10 cellular contexts compared by ENCODE assay signal in genomic region chr5:40224421-40224820, GRCh38.
A peak's percentile ranks its signal among the peaks of the same experiment; 100 is the strongest.
DNase-seq lines count a peak whose midpoint lies in the region; ATAC-seq, FAIRE-seq and TF ChIP-seq lines count a peak whose summit lies in the region.
"Had no signal": no experiment of that assay in that cellular context is flagged by ENCODE, and none has a peak within 500 bp of the region (broad histone marks: within the 10 kb centered on the region; RNA-seq: fewer than 3 reads in every experiment).

No MANE protein-coding gene starts in this region.

- H3K27me3 ChIP-seq in AG04450 (ENCODE audit: control insufficient read depth, insufficient read depth, low read length) (no peaks in the 10 kb centered on the region), GM12878 (replicated peaks in 1 of 2; ENCODE audit: control insufficient read depth in 2 of 2, insufficient read depth in 2 of 2, low read length in 1 of 2) (no peaks in the 10 kb centered on the region), gastroesophageal sphincter (no peaks in the 10 kb centered on the region), BE2C (no peaks in the 10 kb centered on the region)
- no peaks in the 10 kb centered on the region for H3K27me3 ChIP-seq in naive thymus-derived CD4-positive, alpha-beta T cell (ENCODE audit: control insufficient read depth in 2 of 2, insufficient read depth in 2 of 2, low read length in 2 of 2)
- H3K27me3 ChIP-seq: esophagus muscularis mucosa had no signal

- H3K79me2 ChIP-seq in GM12878 (ENCODE audit: control insufficient read depth, insufficient read depth, low read length): no peaks in the 10 kb centered on the region

- H2AFZ ChIP-seq in GM12878 (ENCODE audit: control insufficient read depth, low read depth, low read length): no peak overlapping the region

- peaks cover 0 to 5% (median 0%) of the 10 kb centered on the region in 5 donors for H3K27me3 Mint-ChIP-seq in naive thymus-derived CD4-positive, alpha-beta T cell

- H3K9me3 ChIP-seq in AG04450 (ENCODE audit: control insufficient read depth, insufficient read depth, low read length) (no peaks in the 10 kb centered on the region), GM12878 (replicated peaks; ENCODE audit: control insufficient read depth, insufficient read depth, low read length) (no peaks in the 10 kb centered on the region), gastroesophageal sphincter (no peaks in the 10 kb centered on the region), BE2C (no peaks in the 10 kb centered on the region; the same call in 1 of the 2 replicates)
- no peaks in the 10 kb centered on the region for H3K9me3 ChIP-seq in naive thymus-derived CD4-positive, alpha-beta T cell (ENCODE audit: control insufficient read depth in 2 of 3, low read length in 3 of 3)
- H3K9me3 ChIP-seq: esophagus muscularis mucosa had no signal

- H3K27ac ChIP-seq in AG04450 (ENCODE audit: low read depth, low read length): peak overlapping the region; percentile 47
- H3K27ac ChIP-seq in GM12878 (ENCODE audit: control insufficient read depth, insufficient read depth): no peak overlapping the region; the same call in 1 of the 2 replicates
- no peak overlapping the region for H3K27ac ChIP-seq in naive thymus-derived CD4-positive, alpha-beta T cell (ENCODE audit: low read depth, low read length)
- no peak overlapping the region for H3K27ac ChIP-seq in gastroesophageal sphincter
- H3K27ac ChIP-seq: esophagus muscularis mucosa had no signal

- H3K4me1 ChIP-seq in GM12878 (ENCODE audit: control insufficient read depth, insufficient read depth, low read length) (peaks cover 5% of the 10 kb centered on the region; the same call in 1 of the 2 replicates), gastroesophageal sphincter (no peaks in the 10 kb centered on the region), BE2C (no peaks in the 10 kb centered on the region)
- peaks cover 0 to 4% of the 10 kb centered on the region in 2 donors for H3K4me1 ChIP-seq in naive thymus-derived CD4-positive, alpha-beta T cell (ENCODE audit: control insufficient read depth in 2 of 2, insufficient read depth in 2 of 2, low read length in 2 of 2)
- H3K4me1 ChIP-seq: esophagus muscularis mucosa had no signal

- peak; percentile 41 for FAIRE-seq in GM12878 (lab: Jason Lieb, UNC)

- H3K4me2 ChIP-seq in GM12878 (ENCODE audit: control insufficient read depth, insufficient read depth): peak overlapping the region; percentile 46

- ATAC-seq in GM19395 (IDR thresholded peaks at IDR 0.05; ENCODE audit: unreplicated experiment): peak; percentile 22
- ATAC-seq in HG03378 (IDR thresholded peaks at IDR 0.05; ENCODE audit: unreplicated experiment): peak; percentile 20
- peak; percentile 23 for ATAC-seq in GM12878
- no peak for ATAC-seq in naive thymus-derived CD4-positive, alpha-beta T cell
- no peak for ATAC-seq in gastroesophageal sphincter

- DNase-seq in AG04450 (ENCODE audit: low read depth, low spot score): no peak
- no peak for DNase-seq in GM12878 (ENCODE audit: low read depth, low spot score)
- DNase-seq in SW 1271 (lab: John Stamatoyannopoulos, UW): no peak
- DNase-seq in naive thymus-derived CD4-positive, alpha-beta T cell: no peak
- DNase-seq in BE2C: no peak
- DNase-seq: KBM-7 had no signal

- POLR2A ChIA-PET in AG04450 (lab: Yijun Ruan, JAX): no interaction called here
- POLR2A ChIA-PET in GM12878 (lab: Charles Lee): no interaction called here
- POLR2A ChIA-PET in naive thymus-derived CD4-positive, alpha-beta T cell (lab: Charles Lee): no interaction called here

- H4K20me1 ChIP-seq in GM12878 (ENCODE audit: control insufficient read depth, insufficient read depth): no peaks in the 10 kb centered on the region

- H3K4me3 ChIP-seq in AG04450 (ENCODE audit: low read depth, low read length) (no peak overlapping the region), GM12878 (no peak overlapping the region), gastroesophageal sphincter (no peak overlapping the region), BE2C (ENCODE audit: low read depth, low read length) (no peak overlapping the region)
- H3K4me3 ChIP-seq in naive thymus-derived CD4-positive, alpha-beta T cell (ENCODE audit: low read length): no peak overlapping the region
- H3K4me3 ChIP-seq: esophagus muscularis mucosa had no signal

- BruUV-seq in GM12878 (replicated peaks; lab: Mats Ljungman, UMichigan): no TSS peak

- CTCF ChIA-PET in AG04450 (lab: Charles Lee): no interaction called here
- CTCF ChIA-PET in GM12878 (lab: Yijun Ruan, JAX): no interaction called here
- CTCF ChIA-PET in naive thymus-derived CD4-positive, alpha-beta T cell (lab: Charles Lee): no interaction called here

- intact Hi-C loops in GM12878 (cut with micrococcal nuclease; ENCODE audit: unreplicated experiment): loop anchor here (2.0 to 5.0 kb wide), 2 partner anchors 263 to 460 kb away; no protein-coding TSS in a partner anchor
- intact Hi-C loops in naive thymus-derived CD4-positive, alpha-beta T cell (cut with micrococcal nuclease): loop anchor here in 1 of 2 donors (1.0 to 5.0 kb wide), 5 partner anchors 33 to 454 kb away; partner anchors contain the start of gene PTGER4

- peaks cover 0 to 36% (median 6%) of the 10 kb centered on the region in 7 donors for H3K4me1 Mint-ChIP-seq in naive thymus-derived CD4-positive, alpha-beta T cell

- peaks cover 0 to 17% (median 0%) of the 10 kb centered on the region in 5 donors for H3K36me3 Mint-ChIP-seq in naive thymus-derived CD4-positive, alpha-beta T cell

- peaks cover 0 to 11% (median 0%) of the 10 kb centered on the region in 11 donors for H3K9me3 Mint-ChIP-seq in naive thymus-derived CD4-positive, alpha-beta T cell

- H3K4me3 Mint-ChIP-seq in naive thymus-derived CD4-positive, alpha-beta T cell: peak overlapping the region in 1 of 10 donors; percentile 70

- SMC1A ChIA-PET in GM12878 (lab: Charles Lee; ENCODE audit: uncharacterized antibody, unreplicated experiment): interaction anchor here (1.1 kb wide), 1 partner anchor 461 kb away, joined by 3 read pairs; no protein-coding TSS in a partner anchor

- TF ChIP-seq POLR2A in GM12878 (IDR thresholded peaks at IDR 0.05; ENCODE audit: low read depth, low read length) (no peak), gastroesophageal sphincter (IDR thresholded peaks at IDR 0.05) (no peak)

- WGBS in GM12878 (ENCODE audit: insufficient coverage, insufficient replicate concordance, low lambda C conversion rate, missing lambda C conversion rate): 0% methylated on average over 2 of the region's 2 CpGs
- 54 to 69% methylated on average over 2 of the region's 2 CpGs for WGBS in gastroesophageal sphincter (ENCODE audit: low coverage in 1 of 2), 2 donors

- TF ChIP-seq RAD21 in GM12878 (IDR thresholded peaks at IDR 0.05; ENCODE audit: insufficient read depth, low read depth, low read length): no peak

- RAD21 ChIA-PET in GM12878 (lab: Charles Lee; ENCODE audit: unreplicated experiment): interaction anchor here (2.0 kb wide), 1 partner anchor 462 kb away, joined by 4 read pairs; no protein-coding TSS in a partner anchor

- H3K36me3 ChIP-seq in GM12878 (ENCODE audit: control insufficient read depth in 2 of 2, insufficient read depth in 2 of 2, low read length in 1 of 2): no peaks in the 10 kb centered on the region
- no peaks in the 10 kb centered on the region for H3K36me3 ChIP-seq in naive thymus-derived CD4-positive, alpha-beta T cell (ENCODE audit: control insufficient read depth in 2 of 3, insufficient read depth in 3 of 3, low read length in 3 of 3)
- H3K36me3 ChIP-seq in gastroesophageal sphincter: no peaks in the 10 kb centered on the region
- H3K36me3 ChIP-seq in BE2C: no peaks in the 10 kb centered on the region
- H3K36me3 ChIP-seq: esophagus muscularis mucosa had no signal

- H3K27ac Mint-ChIP-seq in naive thymus-derived CD4-positive, alpha-beta T cell: peak overlapping the region in 1 of 9 donors; percentile 79

- TF ChIP-seq CTCF in AG04450 (IDR thresholded peaks at IDR 0.05; ENCODE audit: low read depth, low read length) (no peak), GM12878 (IDR thresholded peaks at IDR 0.05 in 2 of 3, conservative IDR thresholded peaks at IDR 0.05 in 1 of 3; ENCODE audit: control insufficient read depth in 2 of 3, extremely low read depth in 1 of 3, insufficient read depth in 1 of 3, low read depth in 3 of 3, low read length in 3 of 3) (no peak), gastroesophageal sphincter (IDR thresholded peaks at IDR 0.05) (no peak), BE2C (IDR thresholded peaks at IDR 0.05; ENCODE audit: low read depth, low read length) (no peak)

- TF ChIP-seq EP300 in GM12878 (IDR thresholded peaks at IDR 0.05; ENCODE audit: borderline replicate concordance in 1 of 2, control insufficient read depth in 1 of 2, low read depth in 2 of 2, low read length in 2 of 2) (no peak), gastroesophageal sphincter (IDR thresholded peaks at IDR 0.05) (no peak)

- H3K9ac ChIP-seq in GM12878 (ENCODE audit: control insufficient read depth, insufficient read depth, low read length): no peak overlapping the region

- in situ Hi-C loops in GM12878 (cut with MboI): no loop called here

TF ChIP-seq in GM12878, 131 proteins besides CTCF, POLR2A, EP300 and RAD21:
- TF ChIP-seq SRF (IDR thresholded peaks at IDR 0.05; ENCODE audit: low read depth in 2 of 2, low read length in 2 of 2): no peak
- no peak for TF ChIP-seq IRF4 (IDR thresholded peaks at IDR 0.05; ENCODE audit: low read depth, low read length)
- no peak for TF ChIP-seq BCL11A (IDR thresholded peaks at IDR 0.05; ENCODE audit: low read depth, low read length)

Comparison
In these comparisons a context has a peak if more than half of its experiments do, and no peak if none do; other contexts are left out.
1. ATAC-seq: peak in GM19395 (single experiment), HG03378 (single experiment) and GM12878 (single experiment); none in naive thymus-derived CD4-positive, alpha-beta T cell (single experiment) and gastroesophageal sphincter (single experiment).